ENCODE assay signal across 14 cellular contexts in the genomic region with DNA sequence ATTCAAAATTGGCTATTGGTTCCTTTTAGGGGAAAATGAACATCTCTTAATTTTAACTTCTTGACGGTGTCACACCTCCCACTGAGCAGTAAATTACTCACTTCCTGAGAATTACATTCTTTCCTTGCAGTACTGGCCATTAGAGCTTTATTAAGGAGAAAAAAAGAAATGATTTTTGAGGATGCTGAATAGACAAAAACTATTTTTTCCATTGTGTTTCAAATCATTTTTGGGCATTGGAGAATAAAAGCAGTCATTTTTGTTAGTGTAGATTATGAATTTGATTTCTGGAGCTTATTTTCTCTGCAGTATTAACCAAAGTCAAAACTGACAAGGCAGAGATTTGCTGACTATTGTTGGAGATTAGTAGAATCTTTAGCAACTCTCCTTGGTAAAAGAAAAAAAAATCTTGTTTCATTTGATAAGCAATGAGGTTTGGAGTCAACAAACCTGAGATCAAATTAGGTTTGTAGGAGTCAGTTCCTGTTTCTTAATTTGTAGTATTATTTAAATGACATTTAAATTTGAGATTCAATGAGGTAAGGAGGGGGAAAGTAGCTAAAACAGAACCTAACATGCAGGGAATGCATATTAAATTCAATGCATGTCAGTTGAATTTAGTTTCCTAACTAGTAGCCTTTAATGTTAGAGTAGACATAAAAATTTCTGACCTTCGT.
A peak's percentile ranks its signal among the peaks of the same experiment; 100 is the strongest.
DNase-seq lines count a peak whose midpoint lies in the region; ATAC-seq, FAIRE-seq and TF ChIP-seq lines count a peak whose summit lies in the region.
"Had no signal": no experiment of that assay in that cellular context is flagged by ENCODE, and none has a peak within 500 bp of the region (broad histone marks: within the 10 kb centered on the region; RNA-seq: fewer than 3 reads in every experiment).

No MANE protein-coding gene starts in this region.

- H3K27me3 ChIP-seq in neutrophil (no peaks in the 10 kb centered on the region), aorta (ENCODE audit: control insufficient read depth in 1 of 2, insufficient read depth in 2 of 2, low read length in 1 of 2) (no peaks in the 10 kb centered on the region)

- H3K36me3 ChIP-seq in neutrophil (peaks cover 58% of the 10 kb centered on the region), aorta (ENCODE audit: control insufficient read depth in 1 of 2, insufficient read depth in 2 of 2, low read length in 1 of 2) (peaks cover 7% of the 10 kb centered on the region in 2 donors)

- peak; percentile 52 for FAIRE-seq in GM19239 (lab: Jason Lieb, UNC)

- 35 to 37% methylated on average over 2 of the region's 2 CpGs for WGBS in aorta, 2 donors

- no peak for TF ChIP-seq CTCF in chondrocyte (IDR thresholded peaks at IDR 0.05)
- TF ChIP-seq CTCF in neutrophil (IDR thresholded peaks at IDR 0.05): no peak
- TF ChIP-seq CTCF in mesothelial cell of epicardium (IDR thresholded peaks at IDR 0.05; ENCODE audit: unreplicated experiment): no peak

- H3K27ac Mint-ChIP-seq in chondrocyte (ENCODE audit: unreplicated experiment): peak overlapping the region; percentile 91
- no peak overlapping the region for H3K27ac Mint-ChIP-seq in mesothelial cell of epicardium
- H3K27ac Mint-ChIP-seq: T-helper 1 cell treated with Interleukin-12 subunit alpha and Interleukin-12 subunit beta and Interleukin-4 antibody, amounts not matched to agents 30 μg/mL and 1 μg/mL, for 36 hours had no signal

- intact Hi-C loops in aorta (cut with DNase I): loop anchor here (2.0 to 10.0 kb wide), 5 partner anchors 43 to 195 kb away; a partner anchor contains a TSS

- ATAC-seq in aorta (ENCODE audit: low FRiP score): no peak

- H3K4me1 Mint-ChIP-seq in chondrocyte (ENCODE audit: low read depth): peaks cover 64% of the 10 kb centered on the region
- H3K4me1 Mint-ChIP-seq in mesothelial cell of epicardium: peaks cover 20% of the 10 kb centered on the region

- H3K27me3 Mint-ChIP-seq in chondrocyte (ENCODE audit: low read depth) (no peaks in the 10 kb centered on the region), mesothelial cell of epicardium (ENCODE audit: low read depth) (no peaks in the 10 kb centered on the region)

- H3K9me3 ChIP-seq in neutrophil (no peaks in the 10 kb centered on the region), aorta (ENCODE audit: control insufficient read depth, low read length) (no peaks in the 10 kb centered on the region)

- H3K36me3 Mint-ChIP-seq in chondrocyte (ENCODE audit: low read depth): peaks cover 27% of the 10 kb centered on the region
- H3K36me3 Mint-ChIP-seq in mesothelial cell of epicardium: peaks cover 12% of the 10 kb centered on the region

- no peak overlapping the region for H3K4me3 ChIP-seq in neutrophil (ENCODE audit: low read depth in 1 of 2, low read length in 1 of 2)
- H3K4me3 ChIP-seq in aorta (ENCODE audit: low read length in 2 of 2): no peak overlapping the region

- H3K4me1 ChIP-seq in neutrophil (ENCODE audit: control insufficient read depth in 1 of 2, insufficient read depth in 1 of 2, low read depth in 1 of 2, low read length in 1 of 2) (peaks cover 15 to 16% of the 10 kb centered on the region in 2 experiments), aorta (ENCODE audit: control insufficient read depth in 1 of 2, insufficient read depth in 2 of 2, low read length in 2 of 2) (peaks cover 0 to 7% of the 10 kb centered on the region in 2 donors)

- DNase-seq in GM19239 (ENCODE audit: insufficient read length, low spot score): no peak
- peak; percentile 66 for DNase-seq in M059J (ENCODE audit: low read depth)
- no peak for DNase-seq in chondrocyte (ENCODE audit: low spot score)
- no peak for DNase-seq in aorta
- DNase-seq in cortex of kidney (lab: John Stamatoyannopoulos, UW): no peak
- DNase-seq in SHP77 treated with DMSO at 0.1 percent for 48 hours (lab: John Stamatoyannopoulos, UW): no peak
- no peak for DNase-seq in mesothelial cell of epicardium (ENCODE audit: low spot score in 2 of 2, unreplicated experiment in 2 of 2)
- DNase-seq: activated CD8-positive, alpha-beta memory T cell treated with anti-CD3 and anti-CD28 coated beads, Interleukin-2, amount 50 U/mL, for 4 hours; central memory CD4-positive, alpha-beta T cell; DND-41; NCI-H2081 had no signal

- H3K27ac ChIP-seq in neutrophil (peak overlapping the region; percentile 63), aorta (ENCODE audit: low read depth in 1 of 2, low read length in 2 of 2) (no peak overlapping the region)
- H3K27ac ChIP-seq: HL-60 had no signal

- H3K4me3 Mint-ChIP-seq in chondrocyte (ENCODE audit: unreplicated experiment) (peak overlapping the region; percentile 33), mesothelial cell of epicardium (no peak overlapping the region)
- H3K4me3 Mint-ChIP-seq: T-helper 1 cell treated with Interleukin-12 subunit alpha and Interleukin-12 subunit beta and Interleukin-4 antibody, amounts not matched to agents 30 μg/mL and 1 μg/mL, for 36 hours had no signal

- H3K9me3 Mint-ChIP-seq in chondrocyte (ENCODE audit: low read depth) (no peaks in the 10 kb centered on the region), mesothelial cell of epicardium (no peaks in the 10 kb centered on the region)
- H3K9me3 Mint-ChIP-seq: T-helper 1 cell treated with Interleukin-12 subunit alpha and Interleukin-12 subunit beta and Interleukin-4 antibody, amounts not matched to agents 30 μg/mL and 1 μg/mL, for 36 hours had no signal
